1 cellular context compared by ENCODE assay signal in genomic region chr10:71221586-71222202, GRCh38.
TF ChIP-seq lines count a peak whose summit lies in the region.

No MANE protein-coding gene starts in this region.

TF ChIP-seq in GM23338, 12 proteins besides CTCF, POLR2A, EP300 and RAD21 (continued from another document):
- TF ChIP-seq ZNF462 (CRISPR knock-in tag; IDR thresholded peaks at IDR 0.05) (no peak), REST (IDR thresholded peaks at IDR 0.05; ENCODE audit: unreplicated experiment) (no peak), ZNF331 (CRISPR knock-in tag; IDR thresholded peaks at IDR 0.05; ENCODE audit: low read depth) (no peak), JUNB (IDR thresholded peaks at IDR 0.05; ENCODE audit: unreplicated experiment) (no peak), ZNF114 (CRISPR knock-in tag; IDR thresholded peaks at IDR 0.05) (no peak)
TF ChIP-seq in GM23338: peak in this region for 0.
